ENCODE assay signal across 8 cellular contexts in genomic region chr17:75109407-75110236, GRCh38. TPM values are rescaled to one million over a fixed set of nuclear protein-coding genes. Genes with fewer than 3 reads are reported as not detected.
DNase-seq lines count a peak whose midpoint lies in the region; ATAC-seq lines count a peak whose summit lies in the region.

Gene ARMC7 (plus strand): TSS chr17:75109969. CDS start chr17:75110289, 320 bp downstream.

- ATAC-seq in GM19023 (IDR thresholded peaks at IDR 0.05; ENCODE audit: unreplicated experiment) = peak; percentile 63
- peak; percentile 62 for ATAC-seq in HG03342 (IDR thresholded peaks at IDR 0.05; ENCODE audit: unreplicated experiment)

- peak; percentile 98 for DNase-seq in AG08395 (ENCODE audit: low spot score)
- DNase-seq in NCI-H345 treated with DMSO at 0.1 percent for 48 hours (lab: John Stamatoyannopoulos, UW; ENCODE audit: unreplicated experiment) = peak; percentile 88
- peak; percentile 94 for DNase-seq in activated CD4-positive, CD25-positive, alpha-beta regulatory T cell treated with anti-CD3 and anti-CD28 coated beads, Interleukin-2, amount 50 U/mL, for 72 hours
- peak; percentile 94 for DNase-seq in cerebellum (ENCODE audit: low spot score)
- DNase-seq in stimulated activated CD4-positive, alpha-beta T cell treated with anti-CD3 and anti-CD28 coated beads, Interleukin-1b, Interleukin-23, amount 100 ng/mL, for 24 hours (ENCODE audit: low read depth in 4 of 4, low spot score in 1 of 4) = peak; percentile 75 to 94 (median 85)

- H3K27ac ChIP-seq in layer of hippocampus (ENCODE audit: low read depth, low read length) = peak within 1 kb of the TSS; percentile 27

- no peaks in the 10 kb centered on the region for H3K27me3 ChIP-seq in layer of hippocampus (ENCODE audit: control insufficient read depth, insufficient read depth, low read length)

RNA-seq across cellular contexts. Expression of gene ARMC7, which starts in this region (rescaled TPM):
- total RNA-seq in cerebellum = 2.5 TPM

Comparison
In these comparisons a context has a peak if more than half of its experiments do, and no peak if none do; other contexts are left out.
1. Peak in every context shown above with its lines: DNase-seq, ATAC-seq and H3K27ac ChIP-seq.